Comparison of ENCODE assay signal across 8 cellular contexts in genomic region chr2:181656450-181657261, GRCh38.
DNase-seq lines count a peak whose midpoint lies in the region; ATAC-seq lines count a peak whose summit lies in the region.

A gene with protein sequence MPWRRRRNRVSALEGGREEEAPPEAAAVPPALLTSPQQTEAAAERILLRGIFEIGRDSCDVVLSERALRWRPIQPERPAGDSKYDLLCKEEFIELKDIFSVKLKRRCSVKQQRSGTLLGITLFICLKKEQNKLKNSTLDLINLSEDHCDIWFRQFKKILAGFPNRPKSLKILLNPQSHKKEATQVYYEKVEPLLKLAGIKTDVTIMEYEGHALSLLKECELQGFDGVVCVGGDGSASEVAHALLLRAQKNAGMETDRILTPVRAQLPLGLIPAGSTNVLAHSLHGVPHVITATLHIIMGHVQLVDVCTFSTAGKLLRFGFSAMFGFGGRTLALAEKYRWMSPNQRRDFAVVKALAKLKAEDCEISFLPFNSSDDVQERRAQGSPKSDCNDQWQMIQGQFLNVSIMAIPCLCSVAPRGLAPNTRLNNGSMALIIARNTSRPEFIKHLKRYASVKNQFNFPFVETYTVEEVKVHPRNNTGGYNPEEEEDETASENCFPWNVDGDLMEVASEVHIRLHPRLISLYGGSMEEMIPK (minus strand): TSS chr2:181657105. CDS start chr2:181657006, 99 bp downstream.

- ATAC-seq in GM18519 (IDR thresholded peaks at IDR 0.05; ENCODE audit: low FRiP score, unreplicated experiment) = peak; percentile 65
- peak; percentile 88 for ATAC-seq in HG02870 (IDR thresholded peaks at IDR 0.05; ENCODE audit: unreplicated experiment)

- peak within 1 kb of the TSS; percentile 73 for H3K4me3 ChIP-seq in iPS-18c (ENCODE audit: insufficient read depth, low read depth, low read length)
- H3K4me3 ChIP-seq in skin epidermis = peak within 1 kb of the TSS; percentile 18 to 48 (median 32)

- no peaks in the 10 kb centered on the region for H3K9me3 ChIP-seq in iPS-18c (ENCODE audit: control insufficient read depth, insufficient read depth, low read length)

- H3K27ac ChIP-seq in skin epidermis = no peak within 1 kb of the TSS

- DNase-seq in Ammon's horn (ENCODE audit: low spot score) (peak; percentile 32), NCI-H748 (lab: John Stamatoyannopoulos, UW; ENCODE audit: unreplicated experiment) (peak; percentile 96), astrocyte of the hippocampus (ENCODE audit: low read depth, low spot score) (peak; percentile 67), NCI-H2196 (lab: John Stamatoyannopoulos, UW; ENCODE audit: unreplicated experiment) (no peak)
